ENCODE assay signal across 24 cellular contexts in the genomic region with DNA sequence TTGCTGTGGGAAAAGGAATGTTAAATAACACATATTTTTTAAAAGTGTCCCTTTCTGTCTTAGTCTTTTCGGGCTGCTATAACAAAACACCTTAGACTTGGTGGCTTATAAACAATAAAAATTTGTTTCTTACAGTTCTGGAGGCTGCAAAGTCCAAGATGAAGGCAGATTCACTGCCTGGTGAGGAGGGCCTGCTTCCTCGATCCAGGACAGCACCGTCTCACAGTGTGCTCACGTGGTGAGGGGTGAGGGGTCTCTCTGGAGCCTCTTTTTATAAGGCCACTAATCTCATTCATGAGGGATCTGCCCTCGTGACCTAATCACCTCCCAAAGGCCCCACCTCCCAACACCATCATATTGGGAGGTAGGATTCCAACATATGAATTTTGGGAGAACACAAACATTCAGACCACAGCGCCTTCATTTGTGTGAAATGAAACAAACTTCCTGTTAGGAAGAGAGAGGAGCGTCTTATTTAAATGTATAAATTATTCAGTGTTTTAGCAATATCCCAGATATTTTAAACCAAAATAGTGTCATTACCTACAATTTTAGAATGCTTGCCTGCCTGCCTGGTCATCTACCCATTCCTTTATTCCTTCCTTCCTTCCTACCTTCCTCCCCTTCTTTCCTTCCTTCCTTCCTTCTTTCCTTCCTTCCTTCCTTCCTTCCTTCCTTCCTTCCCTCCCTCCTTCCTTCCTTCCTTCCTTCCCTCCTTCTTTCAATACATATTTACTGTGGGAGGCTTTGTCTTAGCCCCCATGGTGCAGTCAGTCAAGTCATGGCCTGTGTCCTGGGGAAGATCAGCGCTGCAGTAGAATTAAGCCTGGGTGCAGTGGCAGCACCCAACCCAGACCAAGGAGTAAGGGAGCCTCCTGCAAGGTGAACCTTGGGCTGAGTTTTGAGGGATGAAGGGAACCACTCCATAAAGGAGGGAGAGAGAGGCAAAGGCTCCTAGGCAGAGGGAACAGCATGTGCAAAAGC.
DNase-seq lines count a peak whose midpoint lies in the region; ATAC-seq and TF ChIP-seq lines count a peak whose summit lies in the region.
"Had no signal": no experiment of that assay in that cellular context is flagged by ENCODE, and none has a peak within 500 bp of the region (broad histone marks: within the 10 kb centered on the region; RNA-seq: fewer than 3 reads in every experiment).

No MANE protein-coding gene starts in this region.

- H3K27ac ChIP-seq in HEK293 (ENCODE audit: extremely low read depth, low read depth, low read length), result no peak overlapping the region
- no peak overlapping the region for H3K27ac ChIP-seq in coronary artery
- no peak overlapping the region for H3K27ac ChIP-seq in trophoblast cell (ENCODE audit: low read depth, low read length)
- H3K27ac ChIP-seq: BLaER1 treated with 17β-estradiol and CSF1 and Interleukin-3, amounts not matched to agents 10 nM and 100 nM; C4-2B had no signal

- no peak overlapping the region for H3K4me2 ChIP-seq in trophoblast cell (ENCODE audit: low read length)
- H3K4me2 ChIP-seq: BLaER1 treated with 17β-estradiol and CSF1 and Interleukin-3, amounts not matched to agents 10 nM and 100 nM had no signal

- H3K4me3 Mint-ChIP-seq in nephron progenitor cell, result no peak overlapping the region
- H3K4me3 Mint-ChIP-seq: B cell; CD4-positive, alpha-beta T cell; CD8-positive, alpha-beta T cell had no signal

- H3K9me3 Mint-ChIP-seq in nephron progenitor cell, result peaks cover 5% of the 10 kb centered on the region
- H3K9me3 Mint-ChIP-seq: CD4-positive, alpha-beta T cell; CD8-positive, alpha-beta T cell had no signal

- H3K23ac ChIP-seq in trophoblast cell (ENCODE audit: low read length), result no peak overlapping the region

- H2BK5ac ChIP-seq in trophoblast cell (ENCODE audit: low read depth, low read length, poor library complexity), result no peak overlapping the region

- peaks cover 6% of the 10 kb centered on the region for H3K27me3 Mint-ChIP-seq in nephron progenitor cell (ENCODE audit: low read depth, poor library complexity)

- peak overlapping the region; percentile 7 for H3K27ac Mint-ChIP-seq in nephron progenitor cell
- H3K27ac Mint-ChIP-seq: B cell; CD4-positive, alpha-beta T cell; CD8-positive, alpha-beta T cell had no signal

- H3K14ac ChIP-seq in trophoblast cell (ENCODE audit: low read length), result no peak overlapping the region

- H3K79me1 ChIP-seq in trophoblast cell (ENCODE audit: low read length), result no peaks in the 10 kb centered on the region

- H4K91ac ChIP-seq in trophoblast cell (ENCODE audit: low read depth, low read length), result no peak overlapping the region

- WGBS in trophoblast cell (ENCODE audit: extremely low coverage, insufficient coverage, insufficient read length), result no CpG with 5 or more reads among the region's 8 CpGs

- H3K4me1 ChIP-seq in HEK293 (ENCODE audit: control insufficient read depth, insufficient read depth, low read length) (no peaks in the 10 kb centered on the region), trophoblast cell (ENCODE audit: control insufficient read depth in 1 of 2, insufficient read depth in 2 of 2, low read length in 2 of 2) (peaks cover 0 to 4% of the 10 kb centered on the region in 2 experiments)
- H3K4me1 ChIP-seq: Caco-2 had no signal

- H3K79me2 ChIP-seq in trophoblast cell (ENCODE audit: control insufficient read depth, insufficient read depth, low read length, poor library complexity), result no peaks in the 10 kb centered on the region

- H2AFZ ChIP-seq in trophoblast cell (ENCODE audit: insufficient read depth, low read length, poor library complexity), result no peak overlapping the region

- H3K9ac ChIP-seq in trophoblast cell (ENCODE audit: low read length), result no peak overlapping the region
- H3K9ac ChIP-seq: BLaER1 treated with 17β-estradiol and CSF1 and Interleukin-3, amounts not matched to agents 10 nM and 100 nM had no signal

- no peaks in the 10 kb centered on the region for H3K36me3 Mint-ChIP-seq in nephron progenitor cell (ENCODE audit: low read depth)
- H3K36me3 Mint-ChIP-seq: CD8-positive, alpha-beta T cell had no signal

- no peak overlapping the region for H2BK12ac ChIP-seq in trophoblast cell (ENCODE audit: low read length)

- H3K4me3 ChIP-seq in HEK293 (ENCODE audit: low read depth, low read length) (no peak overlapping the region), coronary artery (no peak overlapping the region), trophoblast cell (ENCODE audit: low read depth, low read length) (peak overlapping the region; percentile 10)
- H3K4me3 ChIP-seq: BLaER1 treated with 17β-estradiol and CSF1 and Interleukin-3, amounts not matched to agents 10 nM and 100 nM; GM12878 had no signal

- H3K36me3 ChIP-seq in HEK293 (ENCODE audit: control insufficient read depth in 2 of 2, insufficient read depth in 1 of 2, low read length in 2 of 2) (no peaks in the 10 kb centered on the region), trophoblast cell (ENCODE audit: control insufficient read depth in 1 of 2, insufficient read depth in 2 of 2, low read length in 2 of 2) (no peaks in the 10 kb centered on the region)
- H3K36me3 ChIP-seq: BLaER1 treated with 17β-estradiol and CSF1 and Interleukin-3, amounts not matched to agents 10 nM and 100 nM had no signal

- no peak overlapping the region for H2AK5ac ChIP-seq in trophoblast cell (ENCODE audit: low read length)

- H3K4me1 Mint-ChIP-seq in nephron progenitor cell, result peaks cover 20% of the 10 kb centered on the region

- POLR2A ChIA-PET in HEK293 (lab: Yijun Ruan, JAX), result no interaction called here

- H4K12ac ChIP-seq in trophoblast cell (ENCODE audit: low read depth, low read length), result no peak overlapping the region

- no peak overlapping the region for H3K4ac ChIP-seq in trophoblast cell (ENCODE audit: low read depth, low read length)

- no peak overlapping the region for H4K8ac ChIP-seq in trophoblast cell (ENCODE audit: low read depth, low read length)

- H3K9me3 ChIP-seq in HEK293 (ENCODE audit: control insufficient read depth, insufficient read depth, low read depth, low read length) (no peaks in the 10 kb centered on the region), trophoblast cell (ENCODE audit: insufficient read depth, low read depth, low read length) (peaks cover 2% of the 10 kb centered on the region)
- H3K9me3 ChIP-seq: Caco-2 had no signal

- no peak for ATAC-seq in GM18909 (IDR thresholded peaks at IDR 0.05; ENCODE audit: poor library complexity, unreplicated experiment)
- ATAC-seq: CD8-positive, alpha-beta T cell; GM12878 had no signal

- no peak overlapping the region for H2BK120ac ChIP-seq in trophoblast cell (ENCODE audit: insufficient read depth, low read length, poor library complexity)

- TF ChIP-seq CTCF in HEK293 (tag by site-specific recombination; IDR thresholded peaks at IDR 0.05) (no peak), coronary artery (IDR thresholded peaks at IDR 0.05) (no peak), nephron progenitor cell (IDR thresholded peaks at IDR 0.05) (no peak)

- CTCF ChIA-PET in HEK293 (lab: Yijun Ruan, JAX), result no interaction called here

- DNase-seq in coronary artery (ENCODE audit: low spot score), result peak; percentile 16
- DNase-seq in nephron progenitor cell, result no peak
- no peak for DNase-seq in trophoblast cell
- DNase-seq in HK-2 (ENCODE audit: unreplicated experiment), result no peak
- no peak for DNase-seq in RKO (ENCODE audit: low spot score)
- DNase-seq in SKM-1 treated with dmso at 0.1 percent for 144 hours (lab: John Stamatoyannopoulos, UW; ENCODE audit: unreplicated experiment), result no peak
- DNase-seq: 8988T; AML-193; Caco-2; CD4-positive, alpha-beta T cell; CD8-positive, alpha-beta T cell; DMS 273 treated with DMSO at 0.1 percent for 48 hours; DMS153; DMS53; DMS79; DND-41; EL; GDM1 had no signal

- H3K27me3 ChIP-seq in trophoblast cell (ENCODE audit: insufficient read depth, low read length), result no peaks in the 10 kb centered on the region
- H3K27me3 ChIP-seq: BLaER1 treated with 17β-estradiol and CSF1 and Interleukin-3, amounts not matched to agents 10 nM and 100 nM had no signal

- H3K18ac ChIP-seq in trophoblast cell (ENCODE audit: low read length), result no peak overlapping the region

TF ChIP-seq in HEK293, 187 proteins besides CTCF, POLR2A, EP300 and RAD21:
- TF ChIP-seq ZNF302 (tag by site-specific recombination; IDR thresholded peaks at IDR 0.05; ENCODE audit: low read depth), result no peak
- TF ChIP-seq ZNF366 (tag by site-specific recombination; conservative IDR thresholded peaks at IDR 0.05), result peak; percentile 51; the same call in 1 of the 2 replicates
- no peak for TF ChIP-seq ZNF776 (tag by site-specific recombination; IDR thresholded peaks at IDR 0.05; ENCODE audit: borderline replicate concordance)
